ENCODE assay signal across 1 cellular context in the genomic region with DNA sequence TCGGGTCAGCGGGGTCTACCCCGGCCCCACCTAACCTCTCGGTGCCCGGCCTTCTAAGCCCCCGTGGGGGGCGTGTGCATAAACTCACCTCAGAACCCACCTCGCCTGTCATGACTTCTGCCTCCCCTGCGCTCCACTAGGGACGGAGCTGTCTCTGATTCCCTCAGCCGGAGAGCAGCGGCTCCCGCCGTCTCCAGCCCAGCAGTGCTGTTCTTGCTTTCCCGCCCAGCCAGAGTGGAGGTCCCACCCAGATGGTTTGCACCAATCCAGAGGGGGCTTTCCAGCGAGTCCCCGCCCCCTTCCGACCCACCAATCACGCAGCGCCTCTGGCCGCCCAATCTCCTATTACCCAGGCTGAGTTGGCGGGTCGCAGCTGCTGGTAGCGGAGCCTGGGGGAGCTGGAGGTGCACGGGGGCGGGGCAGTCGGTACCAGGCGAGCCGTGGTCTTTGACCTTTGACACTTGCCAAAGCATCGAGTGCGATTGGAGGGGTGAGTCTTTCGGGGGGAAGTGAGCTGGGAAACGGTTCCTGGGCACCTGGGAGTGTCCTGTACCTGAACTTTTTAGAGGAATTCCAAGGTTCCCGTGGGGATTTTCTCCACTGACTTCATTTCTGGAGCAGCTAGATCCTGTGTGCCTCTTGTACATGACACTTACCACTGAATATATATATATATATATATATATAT.
TF ChIP-seq lines count a peak whose summit lies in the region.

A gene (minus strand): TSS at position 220 of the 688 bp plus-strand sequence. CDS start 108 bp downstream, at position 112.

TF ChIP-seq in WTC11, 78 proteins besides CTCF, POLR2A, EP300 and RAD21 (continued from another document and continues in another):
- TF ChIP-seq, protein P1, sequence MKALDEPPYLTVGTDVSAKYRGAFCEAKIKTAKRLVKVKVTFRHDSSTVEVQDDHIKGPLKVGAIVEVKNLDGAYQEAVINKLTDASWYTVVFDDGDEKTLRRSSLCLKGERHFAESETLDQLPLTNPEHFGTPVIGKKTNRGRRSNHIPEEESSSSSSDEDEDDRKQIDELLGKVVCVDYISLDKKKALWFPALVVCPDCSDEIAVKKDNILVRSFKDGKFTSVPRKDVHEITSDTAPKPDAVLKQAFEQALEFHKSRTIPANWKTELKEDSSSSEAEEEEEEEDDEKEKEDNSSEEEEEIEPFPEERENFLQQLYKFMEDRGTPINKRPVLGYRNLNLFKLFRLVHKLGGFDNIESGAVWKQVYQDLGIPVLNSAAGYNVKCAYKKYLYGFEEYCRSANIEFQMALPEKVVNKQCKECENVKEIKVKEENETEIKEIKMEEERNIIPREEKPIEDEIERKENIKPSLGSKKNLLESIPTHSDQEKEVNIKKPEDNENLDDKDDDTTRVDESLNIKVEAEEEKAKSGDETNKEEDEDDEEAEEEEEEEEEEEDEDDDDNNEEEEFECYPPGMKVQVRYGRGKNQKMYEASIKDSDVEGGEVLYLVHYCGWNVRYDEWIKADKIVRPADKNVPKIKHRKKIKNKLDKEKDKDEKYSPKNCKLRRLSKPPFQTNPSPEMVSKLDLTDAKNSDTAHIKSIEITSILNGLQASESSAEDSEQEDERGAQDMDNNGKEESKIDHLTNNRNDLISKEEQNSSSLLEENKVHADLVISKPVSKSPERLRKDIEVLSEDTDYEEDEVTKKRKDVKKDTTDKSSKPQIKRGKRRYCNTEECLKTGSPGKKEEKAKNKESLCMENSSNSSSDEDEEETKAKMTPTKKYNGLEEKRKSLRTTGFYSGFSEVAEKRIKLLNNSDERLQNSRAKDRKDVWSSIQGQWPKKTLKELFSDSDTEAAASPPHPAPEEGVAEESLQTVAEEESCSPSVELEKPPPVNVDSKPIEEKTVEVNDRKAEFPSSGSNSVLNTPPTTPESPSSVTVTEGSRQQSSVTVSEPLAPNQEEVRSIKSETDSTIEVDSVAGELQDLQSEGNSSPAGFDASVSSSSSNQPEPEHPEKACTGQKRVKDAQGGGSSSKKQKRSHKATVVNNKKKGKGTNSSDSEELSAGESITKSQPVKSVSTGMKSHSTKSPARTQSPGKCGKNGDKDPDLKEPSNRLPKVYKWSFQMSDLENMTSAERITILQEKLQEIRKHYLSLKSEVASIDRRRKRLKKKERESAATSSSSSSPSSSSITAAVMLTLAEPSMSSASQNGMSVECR (CRISPR knock-in tag; IDR thresholded peaks at IDR 0.05; ENCODE audit: borderline replicate concordance): 0 out of 2 replicates have a peak, but pooled peaks have one; percentile 42
- no peak for TF ChIP-seq ZNF671 (CRISPR knock-in tag; IDR thresholded peaks at IDR 0.05)
- TF ChIP-seq NR2C2 (CRISPR knock-in tag; IDR thresholded peaks at IDR 0.05): peak; percentile 86; the same call in 1 of the 2 replicates
- no peak for TF ChIP-seq GABPB1 (CRISPR knock-in tag; IDR thresholded peaks at IDR 0.05)
- TF ChIP-seq, protein P2, sequence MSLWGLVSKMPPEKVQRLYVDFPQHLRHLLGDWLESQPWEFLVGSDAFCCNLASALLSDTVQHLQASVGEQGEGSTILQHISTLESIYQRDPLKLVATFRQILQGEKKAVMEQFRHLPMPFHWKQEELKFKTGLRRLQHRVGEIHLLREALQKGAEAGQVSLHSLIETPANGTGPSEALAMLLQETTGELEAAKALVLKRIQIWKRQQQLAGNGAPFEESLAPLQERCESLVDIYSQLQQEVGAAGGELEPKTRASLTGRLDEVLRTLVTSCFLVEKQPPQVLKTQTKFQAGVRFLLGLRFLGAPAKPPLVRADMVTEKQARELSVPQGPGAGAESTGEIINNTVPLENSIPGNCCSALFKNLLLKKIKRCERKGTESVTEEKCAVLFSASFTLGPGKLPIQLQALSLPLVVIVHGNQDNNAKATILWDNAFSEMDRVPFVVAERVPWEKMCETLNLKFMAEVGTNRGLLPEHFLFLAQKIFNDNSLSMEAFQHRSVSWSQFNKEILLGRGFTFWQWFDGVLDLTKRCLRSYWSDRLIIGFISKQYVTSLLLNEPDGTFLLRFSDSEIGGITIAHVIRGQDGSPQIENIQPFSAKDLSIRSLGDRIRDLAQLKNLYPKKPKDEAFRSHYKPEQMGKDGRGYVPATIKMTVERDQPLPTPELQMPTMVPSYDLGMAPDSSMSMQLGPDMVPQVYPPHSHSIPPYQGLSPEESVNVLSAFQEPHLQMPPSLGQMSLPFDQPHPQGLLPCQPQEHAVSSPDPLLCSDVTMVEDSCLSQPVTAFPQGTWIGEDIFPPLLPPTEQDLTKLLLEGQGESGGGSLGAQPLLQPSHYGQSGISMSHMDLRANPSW (CRISPR knock-in tag; conservative IDR thresholded peaks at IDR 0.05; ENCODE audit: low read depth): no peak
- TF ChIP-seq, protein P3, sequence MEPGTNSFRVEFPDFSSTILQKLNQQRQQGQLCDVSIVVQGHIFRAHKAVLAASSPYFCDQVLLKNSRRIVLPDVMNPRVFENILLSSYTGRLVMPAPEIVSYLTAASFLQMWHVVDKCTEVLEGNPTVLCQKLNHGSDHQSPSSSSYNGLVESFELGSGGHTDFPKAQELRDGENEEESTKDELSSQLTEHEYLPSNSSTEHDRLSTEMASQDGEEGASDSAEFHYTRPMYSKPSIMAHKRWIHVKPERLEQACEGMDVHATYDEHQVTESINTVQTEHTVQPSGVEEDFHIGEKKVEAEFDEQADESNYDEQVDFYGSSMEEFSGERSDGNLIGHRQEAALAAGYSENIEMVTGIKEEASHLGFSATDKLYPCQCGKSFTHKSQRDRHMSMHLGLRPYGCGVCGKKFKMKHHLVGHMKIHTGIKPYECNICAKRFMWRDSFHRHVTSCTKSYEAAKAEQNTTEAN (CRISPR knock-in tag; IDR thresholded peaks at IDR 0.05): no peak
- TF ChIP-seq, protein P4, sequence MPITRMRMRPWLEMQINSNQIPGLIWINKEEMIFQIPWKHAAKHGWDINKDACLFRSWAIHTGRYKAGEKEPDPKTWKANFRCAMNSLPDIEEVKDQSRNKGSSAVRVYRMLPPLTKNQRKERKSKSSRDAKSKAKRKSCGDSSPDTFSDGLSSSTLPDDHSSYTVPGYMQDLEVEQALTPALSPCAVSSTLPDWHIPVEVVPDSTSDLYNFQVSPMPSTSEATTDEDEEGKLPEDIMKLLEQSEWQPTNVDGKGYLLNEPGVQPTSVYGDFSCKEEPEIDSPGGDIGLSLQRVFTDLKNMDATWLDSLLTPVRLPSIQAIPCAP (CRISPR knock-in tag; IDR thresholded peaks at IDR 0.05): no peak
- no peak for TF ChIP-seq FOXJ3 (CRISPR knock-in tag; IDR thresholded peaks at IDR 0.05; ENCODE audit: borderline replicate concordance)
- TF ChIP-seq, protein P5, sequence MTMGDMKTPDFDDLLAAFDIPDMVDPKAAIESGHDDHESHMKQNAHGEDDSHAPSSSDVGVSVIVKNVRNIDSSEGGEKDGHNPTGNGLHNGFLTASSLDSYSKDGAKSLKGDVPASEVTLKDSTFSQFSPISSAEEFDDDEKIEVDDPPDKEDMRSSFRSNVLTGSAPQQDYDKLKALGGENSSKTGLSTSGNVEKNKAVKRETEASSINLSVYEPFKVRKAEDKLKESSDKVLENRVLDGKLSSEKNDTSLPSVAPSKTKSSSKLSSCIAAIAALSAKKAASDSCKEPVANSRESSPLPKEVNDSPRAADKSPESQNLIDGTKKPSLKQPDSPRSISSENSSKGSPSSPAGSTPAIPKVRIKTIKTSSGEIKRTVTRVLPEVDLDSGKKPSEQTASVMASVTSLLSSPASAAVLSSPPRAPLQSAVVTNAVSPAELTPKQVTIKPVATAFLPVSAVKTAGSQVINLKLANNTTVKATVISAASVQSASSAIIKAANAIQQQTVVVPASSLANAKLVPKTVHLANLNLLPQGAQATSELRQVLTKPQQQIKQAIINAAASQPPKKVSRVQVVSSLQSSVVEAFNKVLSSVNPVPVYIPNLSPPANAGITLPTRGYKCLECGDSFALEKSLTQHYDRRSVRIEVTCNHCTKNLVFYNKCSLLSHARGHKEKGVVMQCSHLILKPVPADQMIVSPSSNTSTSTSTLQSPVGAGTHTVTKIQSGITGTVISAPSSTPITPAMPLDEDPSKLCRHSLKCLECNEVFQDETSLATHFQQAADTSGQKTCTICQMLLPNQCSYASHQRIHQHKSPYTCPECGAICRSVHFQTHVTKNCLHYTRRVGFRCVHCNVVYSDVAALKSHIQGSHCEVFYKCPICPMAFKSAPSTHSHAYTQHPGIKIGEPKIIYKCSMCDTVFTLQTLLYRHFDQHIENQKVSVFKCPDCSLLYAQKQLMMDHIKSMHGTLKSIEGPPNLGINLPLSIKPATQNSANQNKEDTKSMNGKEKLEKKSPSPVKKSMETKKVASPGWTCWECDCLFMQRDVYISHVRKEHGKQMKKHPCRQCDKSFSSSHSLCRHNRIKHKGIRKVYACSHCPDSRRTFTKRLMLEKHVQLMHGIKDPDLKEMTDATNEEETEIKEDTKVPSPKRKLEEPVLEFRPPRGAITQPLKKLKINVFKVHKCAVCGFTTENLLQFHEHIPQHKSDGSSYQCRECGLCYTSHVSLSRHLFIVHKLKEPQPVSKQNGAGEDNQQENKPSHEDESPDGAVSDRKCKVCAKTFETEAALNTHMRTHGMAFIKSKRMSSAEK (CRISPR knock-in tag; IDR thresholded peaks at IDR 0.05; ENCODE audit: borderline replicate concordance): 0 out of 2 replicates have a peak, but pooled peaks have one; percentile 42
- no peak for TF ChIP-seq CREM (CRISPR knock-in tag; IDR thresholded peaks at IDR 0.05)
- peak; percentile 54; the same call in 1 of the 2 replicates for TF ChIP-seq FOXK1 (CRISPR knock-in tag; IDR thresholded peaks at IDR 0.05)
- TF ChIP-seq, protein P6, sequence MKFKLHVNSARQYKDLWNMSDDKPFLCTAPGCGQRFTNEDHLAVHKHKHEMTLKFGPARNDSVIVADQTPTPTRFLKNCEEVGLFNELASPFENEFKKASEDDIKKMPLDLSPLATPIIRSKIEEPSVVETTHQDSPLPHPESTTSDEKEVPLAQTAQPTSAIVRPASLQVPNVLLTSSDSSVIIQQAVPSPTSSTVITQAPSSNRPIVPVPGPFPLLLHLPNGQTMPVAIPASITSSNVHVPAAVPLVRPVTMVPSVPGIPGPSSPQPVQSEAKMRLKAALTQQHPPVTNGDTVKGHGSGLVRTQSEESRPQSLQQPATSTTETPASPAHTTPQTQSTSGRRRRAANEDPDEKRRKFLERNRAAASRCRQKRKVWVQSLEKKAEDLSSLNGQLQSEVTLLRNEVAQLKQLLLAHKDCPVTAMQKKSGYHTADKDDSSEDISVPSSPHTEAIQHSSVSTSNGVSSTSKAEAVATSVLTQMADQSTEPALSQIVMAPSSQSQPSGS (CRISPR knock-in tag; IDR thresholded peaks at IDR 0.05; ENCODE audit: borderline replicate concordance, low read depth): no peak
- TF ChIP-seq, protein P7, sequence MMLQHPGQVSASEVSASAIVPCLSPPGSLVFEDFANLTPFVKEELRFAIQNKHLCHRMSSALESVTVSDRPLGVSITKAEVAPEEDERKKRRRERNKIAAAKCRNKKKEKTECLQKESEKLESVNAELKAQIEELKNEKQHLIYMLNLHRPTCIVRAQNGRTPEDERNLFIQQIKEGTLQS (CRISPR knock-in tag; conservative IDR thresholded peaks at IDR 0.05): no peak
- TF ChIP-seq MYBL2 (CRISPR knock-in tag; IDR thresholded peaks at IDR 0.05): no peak
- TF ChIP-seq PRRX2 (CRISPR knock-in tag; IDR thresholded peaks at IDR 0.05): no peak
- TF ChIP-seq, protein P8, sequence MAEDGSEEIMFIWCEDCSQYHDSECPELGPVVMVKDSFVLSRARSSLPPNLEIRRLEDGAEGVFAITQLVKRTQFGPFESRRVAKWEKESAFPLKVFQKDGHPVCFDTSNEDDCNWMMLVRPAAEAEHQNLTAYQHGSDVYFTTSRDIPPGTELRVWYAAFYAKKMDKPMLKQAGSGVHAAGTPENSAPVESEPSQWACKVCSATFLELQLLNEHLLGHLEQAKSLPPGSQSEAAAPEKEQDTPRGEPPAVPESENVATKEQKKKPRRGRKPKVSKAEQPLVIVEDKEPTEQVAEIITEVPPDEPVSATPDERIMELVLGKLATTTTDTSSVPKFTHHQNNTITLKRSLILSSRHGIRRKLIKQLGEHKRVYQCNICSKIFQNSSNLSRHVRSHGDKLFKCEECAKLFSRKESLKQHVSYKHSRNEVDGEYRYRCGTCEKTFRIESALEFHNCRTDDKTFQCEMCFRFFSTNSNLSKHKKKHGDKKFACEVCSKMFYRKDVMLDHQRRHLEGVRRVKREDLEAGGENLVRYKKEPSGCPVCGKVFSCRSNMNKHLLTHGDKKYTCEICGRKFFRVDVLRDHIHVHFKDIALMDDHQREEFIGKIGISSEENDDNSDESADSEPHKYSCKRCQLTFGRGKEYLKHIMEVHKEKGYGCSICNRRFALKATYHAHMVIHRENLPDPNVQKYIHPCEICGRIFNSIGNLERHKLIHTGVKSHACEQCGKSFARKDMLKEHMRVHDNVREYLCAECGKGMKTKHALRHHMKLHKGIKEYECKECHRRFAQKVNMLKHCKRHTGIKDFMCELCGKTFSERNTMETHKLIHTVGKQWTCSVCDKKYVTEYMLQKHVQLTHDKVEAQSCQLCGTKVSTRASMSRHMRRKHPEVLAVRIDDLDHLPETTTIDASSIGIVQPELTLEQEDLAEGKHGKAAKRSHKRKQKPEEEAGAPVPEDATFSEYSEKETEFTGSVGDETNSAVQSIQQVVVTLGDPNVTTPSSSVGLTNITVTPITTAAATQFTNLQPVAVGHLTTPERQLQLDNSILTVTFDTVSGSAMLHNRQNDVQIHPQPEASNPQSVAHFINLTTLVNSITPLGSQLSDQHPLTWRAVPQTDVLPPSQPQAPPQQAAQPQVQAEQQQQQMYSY (CRISPR knock-in tag; IDR thresholded peaks at IDR 0.05): peak; percentile 86
- TF ChIP-seq JAZF1 (CRISPR knock-in tag; IDR thresholded peaks at IDR 0.05): no peak
- no peak for TF ChIP-seq OVOL2 (CRISPR knock-in tag; IDR thresholded peaks at IDR 0.05; ENCODE audit: borderline replicate concordance)
- TF ChIP-seq, protein P9, sequence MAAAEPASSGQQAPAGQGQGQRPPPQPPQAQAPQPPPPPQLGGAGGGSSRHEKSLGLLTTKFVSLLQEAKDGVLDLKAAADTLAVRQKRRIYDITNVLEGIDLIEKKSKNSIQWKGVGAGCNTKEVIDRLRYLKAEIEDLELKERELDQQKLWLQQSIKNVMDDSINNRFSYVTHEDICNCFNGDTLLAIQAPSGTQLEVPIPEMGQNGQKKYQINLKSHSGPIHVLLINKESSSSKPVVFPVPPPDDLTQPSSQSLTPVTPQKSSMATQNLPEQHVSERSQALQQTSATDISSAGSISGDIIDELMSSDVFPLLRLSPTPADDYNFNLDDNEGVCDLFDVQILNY (CRISPR knock-in tag; IDR thresholded peaks at IDR 0.05): peak; percentile 97
- no peak for TF ChIP-seq NR1H2 (CRISPR knock-in tag; IDR thresholded peaks at IDR 0.05)
- TF ChIP-seq, protein P10, sequence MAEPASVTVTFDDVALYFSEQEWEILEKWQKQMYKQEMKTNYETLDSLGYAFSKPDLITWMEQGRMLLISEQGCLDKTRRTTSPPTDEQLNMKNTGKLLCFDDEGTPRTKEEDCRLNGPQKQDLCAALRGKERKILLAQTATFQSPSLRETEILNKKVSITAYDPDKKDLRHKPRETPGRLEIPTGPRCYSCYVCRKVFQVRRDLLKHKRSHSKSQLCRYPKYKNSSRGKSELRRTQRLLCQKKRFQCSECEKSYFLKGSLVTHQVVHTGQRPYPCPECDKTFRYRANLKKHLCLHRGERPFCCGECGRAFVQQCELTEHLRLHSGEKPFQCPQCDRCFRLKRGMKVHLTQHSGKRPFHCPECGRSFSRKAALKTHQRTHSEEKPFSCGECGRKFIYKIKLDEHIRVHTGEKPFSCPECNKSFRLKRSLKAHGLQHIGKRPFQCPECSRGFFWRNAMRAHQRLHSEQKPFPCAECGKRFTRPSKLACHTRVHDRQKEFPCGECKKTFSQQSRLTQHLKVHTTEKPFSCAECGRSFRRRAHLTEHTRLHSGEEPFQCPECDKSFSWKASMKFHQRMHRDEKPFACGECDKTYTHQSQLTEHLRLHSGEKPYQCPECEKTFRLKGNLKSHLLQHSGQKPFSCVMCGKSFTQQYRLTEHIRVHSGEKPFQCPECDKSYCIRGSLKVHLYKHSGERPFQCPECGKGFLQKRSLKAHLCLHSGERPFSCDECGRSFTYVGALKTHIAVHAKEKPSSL (CRISPR knock-in tag; conservative IDR thresholded peaks at IDR 0.05): no peak
